Comparison of ENCODE assay signal across 9 cellular contexts in the genomic region with DNA sequence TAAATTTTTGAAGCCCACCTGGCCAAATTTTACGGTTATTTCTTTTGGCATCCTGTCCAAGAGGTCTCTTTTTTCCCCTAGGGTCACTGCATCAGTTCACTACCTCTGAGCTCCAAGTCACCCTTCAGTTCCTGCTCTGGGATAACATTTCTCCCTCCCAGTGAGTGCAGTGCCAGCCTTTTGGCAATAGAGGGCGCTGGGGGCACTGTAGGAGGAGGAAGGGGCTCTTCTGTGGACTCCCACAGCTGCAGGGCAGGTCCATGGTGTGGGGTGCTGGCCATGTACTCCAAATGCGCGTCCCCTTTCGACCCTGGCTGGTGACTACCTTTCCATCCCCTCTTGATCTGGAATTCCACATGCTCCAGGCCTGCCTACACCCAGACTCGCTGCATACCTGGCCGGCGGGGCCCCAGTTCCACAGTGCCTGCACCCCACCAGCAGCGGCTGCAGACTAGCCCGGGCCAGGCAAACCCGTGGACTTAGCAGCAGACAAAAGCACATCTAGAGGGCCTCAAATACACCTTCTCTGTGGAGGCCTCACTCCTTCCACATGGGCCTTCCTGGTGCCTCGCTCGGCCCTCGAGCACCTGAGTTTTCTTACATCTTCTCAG. TPM values are rescaled to one million over a fixed set of nuclear protein-coding genes. Genes with fewer than 3 reads are reported as not detected.
A peak's percentile ranks its signal among the peaks of the same experiment; 100 is the strongest.
DNase-seq lines count a peak whose midpoint lies in the region; ATAC-seq, FAIRE-seq and TF ChIP-seq lines count a peak whose summit lies in the region.
"Had no signal": no experiment of that assay in that cellular context is flagged by ENCODE, and none has a peak within 500 bp of the region (broad histone marks: within the 10 kb centered on the region; RNA-seq: fewer than 3 reads in every experiment).

No MANE protein-coding gene starts in this region.

- H3K4me2 ChIP-seq in SK-N-SH: no peak overlapping the region

- TF ChIP-seq EP300 in SK-N-SH (IDR thresholded peaks at IDR 0.05; ENCODE audit: borderline replicate concordance in 1 of 2, low read depth in 1 of 2, low read length in 1 of 2): no peak

- H3K4me1 ChIP-seq in HEK293 (ENCODE audit: control insufficient read depth, insufficient read depth, low read length) (no peaks in the 10 kb centered on the region), SK-N-SH (ENCODE audit: control insufficient read depth in 1 of 2, insufficient read depth in 2 of 2, low read depth in 1 of 2, low read length in 1 of 2) (peaks cover 0 to 11% of the 10 kb centered on the region in 2 experiments; a peak in 1 of 4 replicates), pancreas (no peaks in the 10 kb centered on the region)

- H3K27me3 ChIP-seq in SK-N-SH (ENCODE audit: insufficient read depth) (no peaks in the 10 kb centered on the region), pancreas (no peaks in the 10 kb centered on the region)

- CTCF ChIA-PET in HEK293 (lab: Yijun Ruan, JAX): interaction anchor here (0.5 to 3.5 kb wide), 47 partner anchors 8 to 848 kb away, joined by 3 to 30 read pairs (median 4); partner anchors contain the start of genes CARD19 and NINJ1
- CTCF ChIA-PET in SK-N-SH (lab: Yijun Ruan, JAX): interaction anchor here (0.6 to 3.5 kb wide), 35 partner anchors 8 to 1852 kb away, joined by 3 to 15 read pairs (median 3); no protein-coding TSS in a partner anchor

- H3K4me1 Mint-ChIP-seq in effector memory CD8-positive, alpha-beta T cell (ENCODE audit: low read depth in 2 of 2): peaks cover 0 to 2% of the 10 kb centered on the region in 2 donors

- no peaks in the 10 kb centered on the region for H3K27me3 Mint-ChIP-seq in effector memory CD8-positive, alpha-beta T cell

- H3K9me3 Mint-ChIP-seq in effector memory CD8-positive, alpha-beta T cell: no peaks in the 10 kb centered on the region

- H2AFZ ChIP-seq in SK-N-SH (ENCODE audit: low read depth): no peak overlapping the region

- no peak for FAIRE-seq in pancreas (lab: Jason Lieb, UNC)
- FAIRE-seq: A204.1 had no signal

- H3K4me3 ChIP-seq in HEK293 (ENCODE audit: low read depth, low read length) (no peak overlapping the region), SK-N-SH (ENCODE audit: low read depth in 2 of 2, low read length in 1 of 2) (no peak overlapping the region), pancreas (no peak overlapping the region)

- peak; percentile 44 for ATAC-seq in effector memory CD8-positive, alpha-beta T cell (replicated peaks)
- ATAC-seq in pancreas (peak in 3 of 4 donors; percentile 46 to 79 (median 59)), HG03045 (IDR thresholded peaks at IDR 0.05; ENCODE audit: unreplicated experiment) (no peak)

- peak; percentile 36; the same call in 1 of the 2 replicates for TF ChIP-seq CTCF in HEK293 (tag by site-specific recombination; IDR thresholded peaks at IDR 0.05)
- TF ChIP-seq CTCF in SK-N-SH (IDR thresholded peaks at IDR 0.05): peak; percentile 66
- TF ChIP-seq CTCF in pancreas (IDR thresholded peaks at IDR 0.05): peak in 2 of 4 donors; percentile 14 to 24

- TF ChIP-seq RAD21 in SK-N-SH (IDR thresholded peaks at IDR 0.05; ENCODE audit: low read length): peak; percentile 61

- 70% methylated on average over 14 of the region's 14 CpGs for whole genome bisulfite sequencing in SK-N-SH (ENCODE audit: low lambda C conversion rate)
- WGBS in pancreas, 2 donors: 78% methylated on average over 14 of the region's 14 CpGs

- H3K9me3 ChIP-seq in HEK293 (ENCODE audit: control insufficient read depth, insufficient read depth, low read depth, low read length): no peaks in the 10 kb centered on the region
- no peaks in the 10 kb centered on the region for H3K9me3 ChIP-seq in SK-N-SH
- H3K9me3 ChIP-seq in pancreas: no peaks in the 10 kb centered on the region

- H3K27ac ChIP-seq in HEK293 (ENCODE audit: extremely low read depth, low read depth, low read length) (no peak overlapping the region), SK-N-SH (ENCODE audit: low read depth in 2 of 2, low read length in 1 of 2) (no peak overlapping the region), pancreas (no peak overlapping the region)

- no peak overlapping the region for H3K27ac Mint-ChIP-seq in effector memory CD8-positive, alpha-beta T cell

- no peak overlapping the region for H3K4me3 Mint-ChIP-seq in effector memory CD8-positive, alpha-beta T cell

- H3K36me3 ChIP-seq in HEK293 (ENCODE audit: control insufficient read depth in 2 of 2, insufficient read depth in 1 of 2, low read length in 2 of 2) (no peaks in the 10 kb centered on the region), SK-N-SH (replicated peaks in 1 of 2; ENCODE audit: control insufficient read depth in 1 of 2, insufficient read depth in 2 of 2, low read length in 1 of 2) (no peaks in the 10 kb centered on the region), pancreas (no peaks in the 10 kb centered on the region)

- no peaks in the 10 kb centered on the region for H3K36me3 Mint-ChIP-seq in effector memory CD8-positive, alpha-beta T cell (ENCODE audit: insufficient read depth)

- H4K20me1 ChIP-seq in SK-N-SH (ENCODE audit: insufficient read depth): no peaks in the 10 kb centered on the region

- DNase-seq in DMS 273 (lab: John Stamatoyannopoulos, UW; ENCODE audit: unreplicated experiment) (peak; percentile 79), DMS 273 treated with DMSO at 0.1 percent for 48 hours (lab: John Stamatoyannopoulos, UW) (no peak), SK-N-SH (peak; percentile 80), pancreas (peak in 1 of 6 donors; percentile 31)
- peak; percentile 37 to 40 (median 39) for DNase-seq in effector memory CD8-positive, alpha-beta T cell
- DNase-seq in NK-92 treated with Interleukin-12 subunit alpha and Interleukin-12 subunit beta, amount 100 ng/mL, for 24 hours (lab: John Stamatoyannopoulos, UW): no peak

- no peak overlapping the region for H3K9ac ChIP-seq in SK-N-SH

- POLR2A ChIA-PET in HEK293 (lab: Yijun Ruan, JAX): interaction anchor here (0.6 to 0.7 kb wide), 2 partner anchors 9 to 94 kb away, joined by 3 to 4 read pairs; no protein-coding TSS in a partner anchor
- POLR2A ChIA-PET in SK-N-SH (lab: Yijun Ruan, JAX): no interaction called here

- intact Hi-C loops in pancreas (cut with DNase I): no loop called here

- no peaks in the 10 kb centered on the region for H3K79me2 ChIP-seq in SK-N-SH (ENCODE audit: insufficient read depth)

- no peaks in the 10 kb centered on the region for H3K9me2 ChIP-seq in SK-N-SH

- H3F3A ChIP-seq in SK-N-SH (replicated peaks; ENCODE audit: insufficient read depth): no peaks in the 10 kb centered on the region

TF ChIP-seq in HEK293, 187 proteins besides CTCF, POLR2A, EP300 and RAD21 (continues in another document):
- TF ChIP-seq, protein P1, sequence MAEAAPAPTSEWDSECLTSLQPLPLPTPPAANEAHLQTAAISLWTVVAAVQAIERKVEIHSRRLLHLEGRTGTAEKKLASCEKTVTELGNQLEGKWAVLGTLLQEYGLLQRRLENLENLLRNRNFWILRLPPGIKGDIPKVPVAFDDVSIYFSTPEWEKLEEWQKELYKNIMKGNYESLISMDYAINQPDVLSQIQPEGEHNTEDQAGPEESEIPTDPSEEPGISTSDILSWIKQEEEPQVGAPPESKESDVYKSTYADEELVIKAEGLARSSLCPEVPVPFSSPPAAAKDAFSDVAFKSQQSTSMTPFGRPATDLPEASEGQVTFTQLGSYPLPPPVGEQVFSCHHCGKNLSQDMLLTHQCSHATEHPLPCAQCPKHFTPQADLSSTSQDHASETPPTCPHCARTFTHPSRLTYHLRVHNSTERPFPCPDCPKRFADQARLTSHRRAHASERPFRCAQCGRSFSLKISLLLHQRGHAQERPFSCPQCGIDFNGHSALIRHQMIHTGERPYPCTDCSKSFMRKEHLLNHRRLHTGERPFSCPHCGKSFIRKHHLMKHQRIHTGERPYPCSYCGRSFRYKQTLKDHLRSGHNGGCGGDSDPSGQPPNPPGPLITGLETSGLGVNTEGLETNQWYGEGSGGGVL (tag by site-specific recombination; IDR thresholded peaks at IDR 0.05): no peak
- TF ChIP-seq ZNF341 (tag by site-specific recombination; IDR thresholded peaks at IDR 0.05; ENCODE audit: low read depth) (peak; percentile 37), ZNF2 (tag by site-specific recombination; IDR thresholded peaks at IDR 0.05) (0 out of 2 replicates have a peak, but pooled peaks have one; percentile 40)

TF ChIP-seq in SK-N-SH, 30 proteins besides CTCF, POLR2A, EP300 and RAD21:
- TF ChIP-seq SMC3 (IDR thresholded peaks at IDR 0.05; ENCODE audit: low read depth, low read length) (peak; percentile 35), NRF1 (IDR thresholded peaks at IDR 0.05; ENCODE audit: low read depth, low read length) (no peak)

RNA-seq across cellular contexts. Expression of gene NINJ1, which starts 20.3 kb away (rescaled TPM):
- polyA plus RNA-seq in SK-N-SH (2012; rRNA removed): 23.2 and 31.7 TPM in 2 replicates
- polyA plus RNA-seq in SK-N-SH (2012; cell fraction: cytosol; rRNA removed): 12.9 and 25.6 TPM in 2 replicates
- polyA plus RNA-seq in SK-N-SH (2012; cell fraction: nucleus; rRNA removed): 14.4 and 14.8 TPM in 2 replicates
- total RNA-seq in pancreas: 10 to 100 TPM; 15.6 to 33.2 (median 19.3) TPM
- 10 to 100 TPM; 26.2 to 28.1 TPM for polyA plus RNA-seq in pancreas

RNA-seq across cellular contexts. Expression of gene WNK2, which starts 29.5 kb away (rescaled TPM):
- polyA plus RNA-seq in SK-N-SH (2012; rRNA removed) (0.12 and 0.36 TPM in 2 replicates), pancreas (100 to 1,000 TPM in 1 of 2 donors, 10 to 100 TPM in 1; 77.4 to 121 TPM)
- 0.40 and 1.2 TPM in 2 replicates for polyA plus RNA-seq in SK-N-SH (2012; cell fraction: cytosol; rRNA removed)
- 1.8 and 5.0 TPM in 2 replicates for polyA plus RNA-seq in SK-N-SH (2012; cell fraction: nucleus; rRNA removed)
- total RNA-seq in pancreas: 100 to 1,000 TPM in 1 of 6 donors, 10 to 100 TPM in 5; 53.5 to 114 (median 89.4) TPM

RNA-seq across cellular contexts. Expression of gene CARD19, which starts 58.4 kb away (rescaled TPM):
- polyA plus RNA-seq in SK-N-SH (2012; rRNA removed) (141 and 165 TPM in 2 replicates), pancreas (10 to 100 TPM; 15.7 to 20.4 TPM)
- polyA plus RNA-seq in SK-N-SH (2012; cell fraction: cytosol; rRNA removed): 70.5 and 92.4 TPM in 2 replicates
- 149 and 161 TPM in 2 replicates for polyA plus RNA-seq in SK-N-SH (2012; cell fraction: nucleus; rRNA removed)
- total RNA-seq in pancreas: 10 to 100 TPM in 1 of 6 donors, 1 to 10 TPM in 5; 4.3 to 11.0 (median 7.0) TPM

Comparison
In these comparisons a context has a peak if more than half of its experiments do, and no peak if none do; other contexts are left out.
1. DNase-seq: peak in DMS 273 (single experiment), SK-N-SH (single experiment) and effector memory CD8-positive, alpha-beta T cell (3 of 3); none in DMS 273 treated with DMSO at 0.1 percent for 48 hours (single experiment) and NK-92 treated with Interleukin-12 subunit alpha and Interleukin-12 subunit beta, amount 100 ng/mL, for 24 hours (single experiment).
2. RNA of gene WNK2, which starts 29.5 kb away (polyA plus RNA-seq): 77.4 to 121 TPM in pancreas; 0.12 to 5.0 TPM in SK-N-SH; every median in the first group is over 10 times any median in the second.